ENCODE assay signal across 8 cellular contexts in genomic region chr17:81035389-81036127, GRCh38. TPM values are rescaled to one million over a fixed set of nuclear protein-coding genes. Genes with fewer than 3 reads are reported as not detected.
DNase-seq lines count a peak whose midpoint lies in the region; ATAC-seq, FAIRE-seq and TF ChIP-seq lines count a peak whose summit lies in the region.

No MANE protein-coding gene starts in this region.

- WGBS in A549 (ENCODE audit: missing lambda C conversion rate) = 57% methylated on average over 25 of the region's 80 CpGs

- POLR2A ChIA-PET in A549 (lab: Yijun Ruan, JAX) (interaction anchor here (0.7 to 1.4 kb wide), 7 partner anchors 8 to 187 kb away, joined by 3 to 9 read pairs (median 4); partner anchors contain the start of gene CEP131), Panc1 (lab: Charles Lee) (no interaction called here)

- peaks cover 25% of the 10 kb centered on the region for H3K4me1 ChIP-seq in A549
- peaks cover 34% of the 10 kb centered on the region for H3K4me1 ChIP-seq in Panc1 (ENCODE audit: control insufficient read depth, insufficient read depth, low read length)
- H3K4me1 ChIP-seq in effector memory CD4-positive, alpha-beta T cell (ENCODE audit: control insufficient read depth, insufficient read depth, low read length, poor library complexity, severe bottlenecking) = peaks cover 7% of the 10 kb centered on the region

- in situ Hi-C loops in Panc1 (cut with HindIII; ENCODE audit: low pct_unique_long_range_greater_than_20kb, low sequenced_read_pairs) = no loop called here

- 0 out of 3 replicates have a peak, but pooled peaks have one; percentile 3 for TF ChIP-seq CTCF in A549 (IDR thresholded peaks at IDR 0.05)
- no peak for TF ChIP-seq CTCF in Panc1 (IDR thresholded peaks at IDR 0.05)

- H3K4me2 ChIP-seq in A549 = peak overlapping the region; percentile 82

- H3K27me3 Mint-ChIP-seq in naive B cell = peaks cover 26 to 79% (median 33%) of the 10 kb centered on the region in 3 donors

- no peak for TF ChIP-seq EP300 in A549 (IDR thresholded peaks at IDR 0.05)

- intact Hi-C loops in Panc1 (cut with micrococcal nuclease; ENCODE audit: unreplicated experiment) = loop anchor here (5.0 kb wide), 1 partner anchor 62 kb away; no protein-coding TSS in a partner anchor

- TF ChIP-seq RAD21 in A549 (conservative IDR thresholded peaks at IDR 0.05 in 1 of 2, IDR thresholded peaks at IDR 0.05 in 1 of 2) = no peak

- no peak for DNase-seq in A549 (ENCODE audit: low read depth in 1 of 2, low spot score in 1 of 2)
- no peak for DNase-seq in Panc1 (ENCODE audit: low read depth, low spot score)
- DNase-seq in effector memory CD4-positive, alpha-beta T cell = no peak
- DNase-seq in naive B cell = peak; percentile 17
- DNase-seq in NCI-H526 treated with DMSO at 0.1 percent for 48 hours (lab: John Stamatoyannopoulos, UW) = no peak

- no peaks in the 10 kb centered on the region for H3K9me3 Mint-ChIP-seq in naive B cell

- peaks cover 14 to 20% (median 15%) of the 10 kb centered on the region in 3 donors for H3K4me1 Mint-ChIP-seq in naive B cell

- H3K36me3 Mint-ChIP-seq in naive B cell = no peaks in the 10 kb centered on the region

- no peak for FAIRE-seq in A549 (lab: Jason Lieb, UNC)

- BruUV-seq in Panc1 (replicated peaks; lab: Mats Ljungman, UMichigan) = no TSS peak

- no peaks in the 10 kb centered on the region for H3K9me3 ChIP-seq in A549
- no peaks in the 10 kb centered on the region for H3K9me3 ChIP-seq in Panc1 (ENCODE audit: control insufficient read depth, insufficient read depth, low read depth, low read length)
- no peaks in the 10 kb centered on the region for H3K9me3 ChIP-seq in effector memory CD4-positive, alpha-beta T cell (ENCODE audit: control insufficient read depth, low read length)

- H3K4me3 ChIP-seq in A549 = peak overlapping the region; percentile 72
- H3K4me3 ChIP-seq in Panc1 (ENCODE audit: low read depth in 2 of 2, low read length in 2 of 2) = peak overlapping the region; percentile 59 to 87
- peak overlapping the region; percentile 34 for H3K4me3 ChIP-seq in effector memory CD4-positive, alpha-beta T cell (ENCODE audit: insufficient read depth, low read depth, low read length, poor library complexity, severe bottlenecking)

- H3K27ac Mint-ChIP-seq in naive B cell = peak overlapping the region in 1 of 6 donors; percentile 19

- ATAC-seq in A549 = peak in 1 of 2 experiments; percentile 2; a peak in 2 of 6 replicates
- peak; percentile 8 for ATAC-seq in GM18907 (IDR thresholded peaks at IDR 0.05; ENCODE audit: unreplicated experiment)
- ATAC-seq in Panc1 = 0 out of 2 replicates have a peak, but pooled peaks have one; percentile 0
- no peak for ATAC-seq in naive B cell (ENCODE audit: low read depth in 2 of 2)
- ATAC-seq in GM18520 (IDR thresholded peaks at IDR 0.05; ENCODE audit: unreplicated experiment) = no peak
- ATAC-seq in HG03469 (IDR thresholded peaks at IDR 0.05; ENCODE audit: unreplicated experiment) = no peak

- peak overlapping the region; percentile 71 to 91 (median 84) for H3K4me3 Mint-ChIP-seq in naive B cell

- H3K27ac ChIP-seq in A549 = peak overlapping the region; percentile 72 to 90
- H3K27ac ChIP-seq in Panc1 (ENCODE audit: low read length) = peak overlapping the region; percentile 99
- no peak overlapping the region for H3K27ac ChIP-seq in effector memory CD4-positive, alpha-beta T cell (ENCODE audit: insufficient read depth, low read length, poor library complexity, severe bottlenecking)

- CTCF ChIA-PET in A549 (lab: Yijun Ruan, JAX) (interaction anchor here (1.5 to 37.9 kb wide), 3 partner anchors 8 to 63 kb away, joined by 6 to 880 read pairs (median 26); no protein-coding TSS in a partner anchor), Panc1 (lab: Charles Lee) (no interaction called here)

- H3K36me3 ChIP-seq in Panc1 (ENCODE audit: control insufficient read depth, insufficient read depth, low read length) = peaks cover 7% of the 10 kb centered on the region; the same call in 1 of the 2 replicates
- H3K36me3 ChIP-seq in effector memory CD4-positive, alpha-beta T cell (ENCODE audit: control insufficient read depth, insufficient read depth, low read length) = no peaks in the 10 kb centered on the region

- H3K27me3 ChIP-seq in Panc1 (ENCODE audit: control insufficient read depth, insufficient read depth, low read length) = no peaks in the 10 kb centered on the region
- no peaks in the 10 kb centered on the region for H3K27me3 ChIP-seq in effector memory CD4-positive, alpha-beta T cell (replicated peaks; ENCODE audit: control insufficient read depth, insufficient read depth, low read length, poor library complexity, severe bottlenecking)

- TF ChIP-seq POLR2A in A549 (IDR thresholded peaks at IDR 0.05; ENCODE audit: low read length) = no peak

TF ChIP-seq in A549, 52 proteins besides CTCF, POLR2A, EP300 and RAD21:
- TF ChIP-seq JUNB (IDR thresholded peaks at IDR 0.05) (no peak), TFCP2L1 (CRISPR knock-in tag; IDR thresholded peaks at IDR 0.05) (no peak), KDM5A (IDR thresholded peaks at IDR 0.05) (no peak), CHD4 (IDR thresholded peaks at IDR 0.05; ENCODE audit: borderline replicate concordance) (no peak), SMC3 (IDR thresholded peaks at IDR 0.05) (0 out of 3 replicates have a peak, but pooled peaks have one; percentile 3), JUN (IDR thresholded peaks at IDR 0.05) (peak in 1 of 2 experiments; percentile 17; a peak in 1 of 5 replicates), RARB (CRISPR knock-in tag; IDR thresholded peaks at IDR 0.05) (no peak)
TF ChIP-seq in A549: peak in this region for 2.

RNA-seq across cellular contexts. Expression of gene BAIAP2, which starts 0.6 kb away (rescaled TPM):
- polyA plus RNA-seq in A549 (2011; rRNA removed) (7.1 and 8.6 TPM in 2 replicates), A549 (2017; fragmentation: RNase III; extraction: RNeasy Plus Mini Kit Qiagen cat#74134 plus additional on column Dnase treatment) (23.9 to 30.4 TPM (median 27.5 TPM) in 3 replicates), naive B cell (ENCODE audit: low read depth in 6 of 6) (1 to 10 TPM in 3 of 6 donors, under 1 TPM in 3; 0.19 to 6.1 (median 0.79) TPM)
- polyA plus RNA-seq in A549 (2012; cell fraction: cytosol; rRNA removed) = 15.7 and 21.3 TPM in 2 replicates
- 44.2 and 62.0 TPM in 2 replicates for polyA plus RNA-seq in A549 (2012; cell fraction: nucleus; rRNA removed)
- 9.4 and 10.6 TPM in 2 replicates for polyA minus RNA-seq in A549 (2011; rRNA and poly(A)+ RNA removed)
- total RNA-seq in Panc1 (2021; ENCODE audit: unreplicated experiment) = 125 TPM
- 117 TPM for polyA plus RNA-seq in Panc1 (2012; ENCODE audit: insufficient read length)

RNA-seq across cellular contexts. Expression of gene CHMP6, which starts 43.9 kb away (rescaled TPM):
- polyA plus RNA-seq in A549 (2011; rRNA removed) = 17.8 and 28.9 TPM in 2 replicates
- 36.9 and 47.2 TPM in 2 replicates for polyA plus RNA-seq in A549 (2012; cell fraction: cytosol; rRNA removed)
- 34.1 and 42.1 TPM in 2 replicates for polyA plus RNA-seq in A549 (2012; cell fraction: nucleus; rRNA removed)
- polyA plus RNA-seq in A549 (2017; fragmentation: RNase III; extraction: RNeasy Plus Mini Kit Qiagen cat#74134 plus additional on column Dnase treatment) = 26.6 to 32.7 TPM (median 30.8 TPM) in 3 replicates
- 9.5 and 11.2 TPM in 2 replicates for polyA minus RNA-seq in A549 (2011; rRNA and poly(A)+ RNA removed)
- 43.7 TPM for total RNA-seq in Panc1 (2021; ENCODE audit: unreplicated experiment)
- polyA plus RNA-seq in Panc1 (2012; ENCODE audit: insufficient read length) = 39.1 TPM
- polyA plus RNA-seq in naive B cell (ENCODE audit: low read depth in 6 of 6) = 10 to 100 TPM; 38.8 to 51.8 (median 43.5) TPM

Comparison
In these comparisons a context has a peak if more than half of its experiments do, and no peak if none do; other contexts are left out.
1. ATAC-seq: peak in GM18907 (single experiment) and Panc1 (single experiment); none in naive B cell (0 of 2), GM18520 (single experiment) and HG03469 (single experiment).
2. Peak in every context shown above with its lines, with median percentiles within 50 percentile points of each other: H3K4me3 ChIP-seq.